Comparison of ENCODE assay signal across 24 cellular contexts in genomic region chr2:69084492-69084891, GRCh38.
DNase-seq lines count a peak whose midpoint lies in the region; ATAC-seq, FAIRE-seq and TF ChIP-seq lines count a peak whose summit lies in the region.
"Had no signal": no experiment of that assay in that cellular context is flagged by ENCODE, and none has a peak within 500 bp of the region (broad histone marks: within the 10 kb centered on the region; RNA-seq: fewer than 3 reads in every experiment).

No MANE protein-coding gene starts in this region.

- H3K36me3 ChIP-seq in HepG2 (replicated peaks in 1 of 2; ENCODE audit: control insufficient read depth in 1 of 2, insufficient read depth in 2 of 2, low read length in 2 of 2), result peaks cover 0 to 4% of the 10 kb centered on the region in 2 experiments; a peak in 3 of 5 replicates
- no peaks in the 10 kb centered on the region for H3K36me3 ChIP-seq in right lobe of liver
- no peaks in the 10 kb centered on the region for H3K36me3 ChIP-seq in K562 (ENCODE audit: control insufficient read depth, insufficient read depth, low read length)
- peaks cover 3% of the 10 kb centered on the region for H3K36me3 ChIP-seq in smooth muscle cell (ENCODE audit: low read depth)
- H3K36me3 ChIP-seq: BLaER1 had no signal

- POLR2A ChIA-PET in HepG2 (lab: Yijun Ruan, JAX) (no interaction called here), K562 (lab: Yijun Ruan, JAX) (no interaction called here)

- no peak overlapping the region for H3K4me2 ChIP-seq in HepG2 (ENCODE audit: low read depth, low read length)
- no peak overlapping the region for H3K4me2 ChIP-seq in K562 (ENCODE audit: insufficient read depth, low read length)
- peak overlapping the region; percentile 71 for H3K4me2 ChIP-seq in smooth muscle cell
- H3K4me2 ChIP-seq: BLaER1 had no signal

- ATAC-seq in HepG2, result no peak
- ATAC-seq in right lobe of liver, result no peak
- ATAC-seq in K562, result no peak
- ATAC-seq in GM19452 (IDR thresholded peaks at IDR 0.05; ENCODE audit: unreplicated experiment), result no peak
- ATAC-seq: GM12878 had no signal

- H3K9me1 ChIP-seq in K562 (ENCODE audit: control insufficient read depth, insufficient read depth, low read length), result no peaks in the 10 kb centered on the region

- no peak overlapping the region for H3K27ac ChIP-seq in HepG2 (ENCODE audit: extremely low read length, insufficient read depth, low read length)
- H3K27ac ChIP-seq in right lobe of liver, result no peak overlapping the region
- H3K27ac ChIP-seq in K562 (ENCODE audit: extremely low read depth, low read depth, low read length), result no peak overlapping the region
- H3K27ac ChIP-seq in smooth muscle cell (ENCODE audit: low read depth), result peak overlapping the region; percentile 99
- H3K27ac ChIP-seq: 22Rv1, BLaER1, C4-2B had no signal

- no peak for TF ChIP-seq CTCF in HepG2 (CRISPR knock-in tag; IDR thresholded peaks at IDR 0.05)
- no peak for TF ChIP-seq CTCF in right lobe of liver (IDR thresholded peaks at IDR 0.05)
- no peak for TF ChIP-seq CTCF in K562 (IDR thresholded peaks at IDR 0.05 in 2 of 3, conservative IDR thresholded peaks at IDR 0.05 in 1 of 3; ENCODE audit: insufficient read depth in 2 of 3, low read depth in 1 of 3, low read length in 3 of 3)
- TF ChIP-seq CTCF in smooth muscle cell (IDR thresholded peaks at IDR 0.05; ENCODE audit: borderline replicate concordance, insufficient read depth, poor library complexity, severe bottlenecking), result no peak

- WGBS in HepG2 (ENCODE audit: low lambda C conversion rate), result 89% methylated on average over 4 of the region's 4 CpGs
- WGBS in right lobe of liver (ENCODE audit: insufficient coverage, low coverage, low lambda C conversion rate, missing lambda C conversion rate), result 80% methylated on average over 4 of the region's 4 CpGs
- 0% methylated on average over 3 of the region's 4 CpGs for WGBS in K562 (ENCODE audit: insufficient coverage, low coverage, missing lambda C conversion rate)
- 98% methylated on average over 4 of the region's 4 CpGs for WGBS in smooth muscle cell (ENCODE audit: low lambda C conversion rate)

- no peak overlapping the region for H2AFZ ChIP-seq in HepG2 (ENCODE audit: low read length)
- no peak overlapping the region for H2AFZ ChIP-seq in K562 (ENCODE audit: low read depth, low read length)
- H2AFZ ChIP-seq in smooth muscle cell (ENCODE audit: low read depth), result no peak overlapping the region

- CTCF ChIA-PET in HepG2 (lab: Yijun Ruan, JAX; ENCODE audit: low intra/inter-chr PET ratio, low total read pairs) (no interaction called here), K562 (lab: Yijun Ruan, JAX; ENCODE audit: low intra/inter-chr PET ratio) (no interaction called here)

- no peak for FAIRE-seq in HepG2 (lab: Jason Lieb, UNC)
- no peak for FAIRE-seq in K562 (lab: Jason Lieb, UNC)
- FAIRE-seq: A204.1, D721Med, GM12878, GM19239, H54 had no signal

- H3K4me1 ChIP-seq in HepG2 (ENCODE audit: insufficient read depth, low read length) (peaks cover 42% of the 10 kb centered on the region), right lobe of liver (peaks cover 0 to 13% (median 2%) of the 10 kb centered on the region in 4 donors), K562 (replicated peaks in 1 of 2; ENCODE audit: control insufficient read depth in 2 of 2, insufficient read depth in 2 of 2, low read length in 2 of 2) (0 out of 5 replicates have a peak, but pooled peaks cover 0 to 10% of the 10 kb centered on the region in 2 experiments), smooth muscle cell (ENCODE audit: low read depth) (peaks cover 16% of the 10 kb centered on the region)
- H3K4me1 ChIP-seq: HAP-1 had no signal

- TF ChIP-seq POLR2A in HepG2 (IDR thresholded peaks at IDR 0.05; ENCODE audit: insufficient read depth in 1 of 2, low read depth in 2 of 2, low read length in 2 of 2) (no peak), right lobe of liver (IDR thresholded peaks at IDR 0.05) (no peak), K562 (conservative IDR thresholded peaks at IDR 0.05) (no peak)

- in situ Hi-C loops in HepG2 (cut with HindIII; ENCODE audit: extremely low pct_ligation_motif_present, low pct_unique_long_range_greater_than_20kb) (no loop called here), K562 (cut with MboI) (no loop called here)

- H3K79me2 ChIP-seq in HepG2 (ENCODE audit: insufficient read depth, low read length) (no peaks in the 10 kb centered on the region), K562 (ENCODE audit: control insufficient read depth, insufficient read depth, low read length) (no peaks in the 10 kb centered on the region), smooth muscle cell (ENCODE audit: low read depth) (no peaks in the 10 kb centered on the region)

- no peak for TF ChIP-seq RAD21 in HepG2 (CRISPR knock-in tag; IDR thresholded peaks at IDR 0.05)
- TF ChIP-seq RAD21 in K562 (CRISPR knock-in tag; conservative IDR thresholded peaks at IDR 0.05 in 1 of 2, IDR thresholded peaks at IDR 0.05 in 1 of 2), result no peak

- DNase-seq in HepG2 (ENCODE audit: low spot score), result no peak
- DNase-seq in right lobe of liver, result no peak
- DNase-seq in K562 (ENCODE audit: extremely low read depth in 1 of 4, low spot score in 3 of 4), result no peak
- no peak for DNase-seq in smooth muscle cell (lab: John Stamatoyannopoulos, UW; ENCODE audit: unreplicated experiment)
- no peak for DNase-seq in CD1c-positive myeloid dendritic cell (ENCODE audit: extremely low spot score)
- no peak for DNase-seq in anterior cingulate cortex (lab: John Stamatoyannopoulos, UW)
- DNase-seq in activated naive CD4-positive, alpha-beta T cell treated with Interleukin-2 at 50 U/mL for 16 hours, result no peak
- DNase-seq: CD4-positive, alpha-beta T cell; CD8-positive, alpha-beta memory T cell; DMS 273 treated with DMSO at 0.1 percent for 48 hours; DMS79; EL; GDM1; GOT3 had no signal

- H3K27me3 ChIP-seq in HepG2 (ENCODE audit: control insufficient read depth in 1 of 2, insufficient read depth in 2 of 2, low read length in 2 of 2) (no peaks in the 10 kb centered on the region), right lobe of liver (no peaks in the 10 kb centered on the region), K562 (ENCODE audit: control insufficient read depth in 2 of 2, insufficient read depth in 2 of 2, low read length in 2 of 2) (peaks cover 8 to 20% of the 10 kb centered on the region in 2 experiments; a peak in 3 of 5 replicates), smooth muscle cell (ENCODE audit: low read depth) (no peaks in the 10 kb centered on the region)
- H3K27me3 ChIP-seq: BLaER1 had no signal

- H4K20me1 ChIP-seq in HepG2 (ENCODE audit: insufficient read depth, low read length) (no peaks in the 10 kb centered on the region), K562 (replicated peaks; ENCODE audit: control insufficient read depth, insufficient read depth, low read length) (no peaks in the 10 kb centered on the region), smooth muscle cell (ENCODE audit: low read depth) (no peaks in the 10 kb centered on the region)
- H4K20me1 ChIP-seq: BLaER1 had no signal

- H3K4me3 ChIP-seq in HepG2 (replicated peaks in 1 of 3; ENCODE audit: insufficient read depth in 1 of 3, low read depth in 2 of 3, low read length in 3 of 3) (no peak overlapping the region), right lobe of liver (no peak overlapping the region), K562 (no peak overlapping the region), smooth muscle cell (no peak overlapping the region)
- H3K4me3 ChIP-seq: BLaER1, GM12878, HAP-1 had no signal

- intact Hi-C loops in HepG2 (cut with micrococcal nuclease; ENCODE audit: unreplicated experiment), result no loop called here
- intact Hi-C loops in right lobe of liver (cut with DNase I), result no loop called here
- intact Hi-C loops in K562 (cut with micrococcal nuclease), result no loop called here

- no peak for TF ChIP-seq EP300 in HepG2 (IDR thresholded peaks at IDR 0.05; ENCODE audit: low read depth in 2 of 2, low read length in 2 of 2)
- no peak for TF ChIP-seq EP300 in HepG2 (CRISPR knock-in tag; IDR thresholded peaks at IDR 0.05; ENCODE audit: borderline replicate concordance)
- no peak for TF ChIP-seq EP300 in K562 (IDR thresholded peaks at IDR 0.05; ENCODE audit: low read length)

- H3K9ac ChIP-seq in HepG2 (ENCODE audit: insufficient read depth, low read depth, low read length), result no peak overlapping the region
- no peak overlapping the region for H3K9ac ChIP-seq in K562 (ENCODE audit: insufficient read depth in 1 of 2, low read depth in 2 of 2, low read length in 2 of 2)
- no peak overlapping the region for H3K9ac ChIP-seq in smooth muscle cell (ENCODE audit: low read depth)
- H3K9ac ChIP-seq: BLaER1 had no signal

- H3F3A ChIP-seq in smooth muscle cell (ENCODE audit: low read depth), result peaks cover 61% of the 10 kb centered on the region

- BruUV-seq in HepG2 (replicated peaks; lab: Mats Ljungman, UMichigan), result no TSS peak
- BruUV-seq in K562 (replicated peaks; lab: Mats Ljungman, UMichigan), result no TSS peak

- H3K9me3 ChIP-seq in HepG2 (ENCODE audit: low read length) (no peaks in the 10 kb centered on the region), right lobe of liver (no peaks in the 10 kb centered on the region), K562 (replicated peaks; ENCODE audit: control insufficient read depth, insufficient read depth, low read depth, low read length) (no peaks in the 10 kb centered on the region), smooth muscle cell (replicated peaks; ENCODE audit: low read depth) (no peaks in the 10 kb centered on the region)
- H3K9me3 ChIP-seq: BLaER1, HAP-1 had no signal

TF ChIP-seq in HepG2, 621 proteins besides CTCF, POLR2A, EP300 and RAD21:
- TF ChIP-seq MXI1 (IDR thresholded peaks at IDR 0.05; ENCODE audit: borderline replicate concordance, low read depth, low read length) (no peak), ZNF121 (CRISPR knock-in tag; IDR thresholded peaks at IDR 0.05) (peak; percentile 82)

TF ChIP-seq in K562, 482 proteins besides CTCF, POLR2A, EP300 and RAD21:
- no peak for TF ChIP-seq ZFX (CRISPR knock-in tag; IDR thresholded peaks at IDR 0.05)
- TF ChIP-seq FOXK2 (conservative IDR thresholded peaks at IDR 0.05 in 1 of 2, IDR thresholded peaks at IDR 0.05 in 1 of 2; ENCODE audit: low read depth in 2 of 2), result no peak
- no peak for TF ChIP-seq ZBTB7A (IDR thresholded peaks at IDR 0.05; ENCODE audit: borderline replicate concordance, control insufficient read depth, low read depth, low read length)
- TF ChIP-seq HCFC1 (IDR thresholded peaks at IDR 0.05; ENCODE audit: low read depth, low read length), result no peak
- TF ChIP-seq ZNF589 (CRISPR knock-in tag; IDR thresholded peaks at IDR 0.05; ENCODE audit: low read depth), result no peak
- TF ChIP-seq ZNF121 (CRISPR knock-in tag; conservative IDR thresholded peaks at IDR 0.05), result peak; percentile 74; the same call in 1 of the 2 replicates
TF ChIP-seq in K562: peak in this region for 1.

Comparison
In these comparisons a context has a peak if more than half of its experiments do, and no peak if none do; other contexts are left out.
1. Of the 241 proteins assayed by ChIP-seq in both HepG2 and K562: peak only in HepG2: none; only in K562: none; in both: ZNF121; in neither: 240.